In genomic region chr12:131959137-131959536, GRCh38 we compare ENCODE assay signal across 22 cellular contexts. TPM values are rescaled to one million over a fixed set of nuclear protein-coding genes. Genes with fewer than 3 reads are reported as not detected.
A peak's percentile ranks its signal among the peaks of the same experiment; 100 is the strongest.
DNase-seq lines count a peak whose midpoint lies in the region; ATAC-seq and TF ChIP-seq lines count a peak whose summit lies in the region.
"Had no signal": no experiment of that assay in that cellular context is flagged by ENCODE, and none has a peak within 500 bp of the region (broad histone marks: within the 10 kb centered on the region; RNA-seq: fewer than 3 reads in every experiment).

No MANE protein-coding gene starts in this region.

- H3K36me3 ChIP-seq in effector memory CD4-positive, alpha-beta T cell (ENCODE audit: control insufficient read depth, insufficient read depth, low read length): no peaks in the 10 kb centered on the region
- H3K36me3 ChIP-seq: breast epithelium had no signal

- H3K4me1 ChIP-seq in effector memory CD4-positive, alpha-beta T cell (ENCODE audit: control insufficient read depth, insufficient read depth, low read length, poor library complexity, severe bottlenecking): peaks cover 10% of the 10 kb centered on the region
- H3K4me1 ChIP-seq: breast epithelium, prostate gland had no signal

- H3K4me3 Mint-ChIP-seq in activated CD4-positive, alpha-beta T cell treated with anti-CD3 and anti-CD28 coated beads for 36 hours: no peak overlapping the region
- H3K4me3 Mint-ChIP-seq in T-cell (no peak overlapping the region), progenitor cell of endocrine pancreas (ENCODE audit: low read depth) (no peak overlapping the region)
- H3K4me3 Mint-ChIP-seq in effector memory CD8-positive, alpha-beta T cell: peak overlapping the region in 1 of 2 donors; percentile 8
- H3K4me3 Mint-ChIP-seq: activated naive CD8-positive, alpha-beta T cell treated with anti-CD3 and anti-CD28 coated beads, Interleukin-2, amount 10 ng/mL, durations not matched to agents 7 days and 5 days; B cell had no signal

- no peak overlapping the region for H3K4me3 ChIP-seq in effector memory CD4-positive, alpha-beta T cell (ENCODE audit: insufficient read depth, low read depth, low read length, poor library complexity, severe bottlenecking)
- H3K4me3 ChIP-seq: breast epithelium, esophagus squamous epithelium, Peyer's patch, prostate gland, SK-N-MC, transverse colon had no signal

- H3K4me1 Mint-ChIP-seq in activated CD4-positive, alpha-beta T cell treated with anti-CD3 and anti-CD28 coated beads for 36 hours: peaks cover 64% of the 10 kb centered on the region
- H3K4me1 Mint-ChIP-seq in T-cell: peaks cover 69 to 76% (median 72%) of the 10 kb centered on the region in 3 donors
- peaks cover 46 to 50% of the 10 kb centered on the region in 2 donors for H3K4me1 Mint-ChIP-seq in effector memory CD8-positive, alpha-beta T cell (ENCODE audit: low read depth in 2 of 2)
- H3K4me1 Mint-ChIP-seq in progenitor cell of endocrine pancreas (ENCODE audit: low read depth): peaks cover 5% of the 10 kb centered on the region

- no peak for TF ChIP-seq CTCF in progenitor cell of endocrine pancreas (IDR thresholded peaks at IDR 0.05; ENCODE audit: unreplicated experiment)

- H3K27me3 ChIP-seq in effector memory CD4-positive, alpha-beta T cell (replicated peaks; ENCODE audit: control insufficient read depth, insufficient read depth, low read length, poor library complexity, severe bottlenecking): no peaks in the 10 kb centered on the region
- H3K27me3 ChIP-seq: breast epithelium, esophagus squamous epithelium, Peyer's patch, transverse colon had no signal

- no peak overlapping the region for H3K27ac ChIP-seq in effector memory CD4-positive, alpha-beta T cell (ENCODE audit: insufficient read depth, low read length, poor library complexity, severe bottlenecking)
- H3K27ac ChIP-seq: 22Rv1, breast epithelium, esophagus squamous epithelium, Peyer's patch, prostate gland, SK-N-MC, transverse colon had no signal

- CTCF ChIA-PET in activated CD4-positive, alpha-beta T cell treated with anti-CD3 and anti-CD28 coated beads for 36 hours (lab: Charles Lee): no interaction called here
- CTCF ChIA-PET in T-cell (lab: Charles Lee): interaction anchor here in 1 of 2 donors (0.6 kb wide), 1 partner anchor 72 kb away, joined by 4 read pairs; no protein-coding TSS in a partner anchor

- no peaks in the 10 kb centered on the region for H3K9me3 Mint-ChIP-seq in activated CD4-positive, alpha-beta T cell treated with anti-CD3 and anti-CD28 coated beads for 36 hours (ENCODE audit: low read depth)
- no peaks in the 10 kb centered on the region for H3K9me3 Mint-ChIP-seq in T-cell
- no peaks in the 10 kb centered on the region for H3K9me3 Mint-ChIP-seq in effector memory CD8-positive, alpha-beta T cell
- H3K9me3 Mint-ChIP-seq in progenitor cell of endocrine pancreas (ENCODE audit: low read depth): no peaks in the 10 kb centered on the region
- H3K9me3 Mint-ChIP-seq: activated naive CD8-positive, alpha-beta T cell treated with anti-CD3 and anti-CD28 coated beads, Interleukin-2, amount 10 ng/mL, durations not matched to agents 7 days and 5 days had no signal

- peak overlapping the region; percentile 40 for H3K27ac Mint-ChIP-seq in activated CD4-positive, alpha-beta T cell treated with anti-CD3 and anti-CD28 coated beads for 36 hours
- peak overlapping the region; percentile 46 to 76 for H3K27ac Mint-ChIP-seq in T-cell
- H3K27ac Mint-ChIP-seq in effector memory CD8-positive, alpha-beta T cell: peak overlapping the region; percentile 57 to 87
- H3K27ac Mint-ChIP-seq in progenitor cell of endocrine pancreas: peak overlapping the region; percentile 24
- H3K27ac Mint-ChIP-seq: B cell had no signal

- intact Hi-C loops in activated CD4-positive, alpha-beta T cell treated with anti-CD3 and anti-CD28 coated beads for 36 hours (cut with DNase I, micrococcal nuclease): loop anchor here in 1 of 2 experiments (5.0 kb wide), 1 partner anchor 37 kb away; no protein-coding TSS in a partner anchor

- no peaks in the 10 kb centered on the region for H3K27me3 Mint-ChIP-seq in activated CD4-positive, alpha-beta T cell treated with anti-CD3 and anti-CD28 coated beads for 36 hours
- no peaks in the 10 kb centered on the region for H3K27me3 Mint-ChIP-seq in T-cell
- no peaks in the 10 kb centered on the region for H3K27me3 Mint-ChIP-seq in effector memory CD8-positive, alpha-beta T cell
- H3K27me3 Mint-ChIP-seq in progenitor cell of endocrine pancreas: no peaks in the 10 kb centered on the region
- H3K27me3 Mint-ChIP-seq: activated naive CD8-positive, alpha-beta T cell treated with anti-CD3 and anti-CD28 coated beads, Interleukin-2, amount 10 ng/mL, durations not matched to agents 7 days and 5 days; B cell had no signal

- no peak for ATAC-seq in activated CD4-positive, alpha-beta T cell treated with anti-CD3 and anti-CD28 coated beads for 36 hours
- ATAC-seq in T-cell (replicated peaks in 1 of 4): no peak
- no peak for ATAC-seq in effector memory CD8-positive, alpha-beta T cell (replicated peaks)
- ATAC-seq in left lobe of liver: no peak

- DNase-seq in activated CD4-positive, alpha-beta T cell treated with anti-CD3 and anti-CD28 coated beads for 36 hours: no peak
- DNase-seq in activated CD4-positive, alpha-beta T cell treated with anti-CD3 and anti-CD28 coated beads, Interleukin-2, amount 50 U/mL, for 48 hours: no peak
- no peak for DNase-seq in T-cell
- DNase-seq in effector memory CD8-positive, alpha-beta T cell: no peak
- DNase-seq in progenitor cell of endocrine pancreas (ENCODE audit: low spot score, unreplicated experiment): no peak
- no peak for DNase-seq in effector memory CD4-positive, alpha-beta T cell
- no peak for DNase-seq in left lobe of liver (ENCODE audit: low spot score)
- no peak for DNase-seq in SW480 (ENCODE audit: low spot score)
- DNase-seq: activated CD4-positive, alpha-beta T cell treated with anti-CD3 and anti-CD28 coated beads for 1 hour; activated naive CD8-positive, alpha-beta T cell treated with anti-CD3 and anti-CD28 coated beads, Interleukin-2, amount 10 ng/mL, durations not matched to agents 7 days and 5 days; DMS153; esophagus squamous epithelium; NCI-H146; Peyer's patch; stimulated activated CD4-positive, alpha-beta T cell treated with anti-CD3 and anti-CD28 coated beads, Interleukin-15, amount 100 ng/mL, for 24 hours; stimulated activated naive CD4-positive, alpha-beta T cell; transverse colon had no signal

- no peaks in the 10 kb centered on the region for H3K9me3 ChIP-seq in effector memory CD4-positive, alpha-beta T cell (ENCODE audit: control insufficient read depth, low read length)
- H3K9me3 ChIP-seq: breast epithelium, esophagus squamous epithelium, Peyer's patch, prostate gland, transverse colon had no signal

- POLR2A ChIA-PET in activated CD4-positive, alpha-beta T cell treated with anti-CD3 and anti-CD28 coated beads for 36 hours (lab: Charles Lee): no interaction called here
- POLR2A ChIA-PET in T-cell (lab: Charles Lee): no interaction called here

- H3K36me3 Mint-ChIP-seq in activated CD4-positive, alpha-beta T cell treated with anti-CD3 and anti-CD28 coated beads for 36 hours (ENCODE audit: low read depth): peaks cover 6% of the 10 kb centered on the region
- H3K36me3 Mint-ChIP-seq in T-cell (peaks cover 14% of the 10 kb centered on the region), progenitor cell of endocrine pancreas (ENCODE audit: insufficient read depth) (peaks cover 5% of the 10 kb centered on the region)
- peaks cover 21% of the 10 kb centered on the region for H3K36me3 Mint-ChIP-seq in effector memory CD8-positive, alpha-beta T cell (ENCODE audit: insufficient read depth)

RNA-seq across cellular contexts. Expression of gene EP400, which starts 9.4 kb away (rescaled TPM):
- 10 to 100 TPM; 46.4 to 51.3 TPM for total RNA-seq in activated CD4-positive, alpha-beta T cell treated with anti-CD3 and anti-CD28 coated beads for 36 hours
- total RNA-seq in T-cell (10 to 100 TPM; 75.7 to 84.3 (median 79.2) TPM), progenitor cell of endocrine pancreas (63.0 and 66.6 TPM in 2 replicates), left lobe of liver (14.3 TPM)

RNA-seq across cellular contexts. Expression of gene PUS1, which starts 30.1 kb away (rescaled TPM):
- 10 to 100 TPM; 37.8 to 56.5 TPM for total RNA-seq in activated CD4-positive, alpha-beta T cell treated with anti-CD3 and anti-CD28 coated beads for 36 hours
- total RNA-seq in T-cell: 10 to 100 TPM; 27.8 to 71.4 (median 66.5) TPM
- total RNA-seq in progenitor cell of endocrine pancreas: 38.5 and 40.4 TPM in 2 replicates
- 19.6 TPM for total RNA-seq in left lobe of liver
